Comparison of ENCODE assay signal across 15 cellular contexts in genomic region chr14:23360496-23360895, GRCh38. TPM values are rescaled to one million over a fixed set of nuclear protein-coding genes. Genes with fewer than 3 reads are reported as not detected.
A peak's percentile ranks its signal among the peaks of the same experiment; 100 is the strongest.
DNase-seq lines count a peak whose midpoint lies in the region; ATAC-seq and TF ChIP-seq lines count a peak whose summit lies in the region.
"Had no signal": no experiment of that assay in that cellular context is flagged by ENCODE, and none has a peak within 500 bp of the region (broad histone marks: within the 10 kb centered on the region; RNA-seq: fewer than 3 reads in every experiment).

No MANE protein-coding gene starts in this region.

- H3K36me3 ChIP-seq in IMR-90 (ENCODE audit: control insufficient read depth, insufficient read depth, low read length), result peaks cover 36% of the 10 kb centered on the region

- no peak overlapping the region for H2BK120ac ChIP-seq in IMR-90 (ENCODE audit: low read depth, low read length)

- H3K18ac ChIP-seq in IMR-90 (ENCODE audit: low read depth, low read length), result no peak overlapping the region

- no peak overlapping the region for H2BK5ac ChIP-seq in IMR-90 (ENCODE audit: low read depth, low read length, poor library complexity, severe bottlenecking)

- no peak overlapping the region for H3K56ac ChIP-seq in IMR-90 (ENCODE audit: extremely low read depth, insufficient read depth, low read length)

- peaks cover 11% of the 10 kb centered on the region; the same call in 1 of the 2 replicates for H3K9me1 ChIP-seq in IMR-90 (ENCODE audit: insufficient read depth, low read length)

- no peak overlapping the region for H3K4me3 ChIP-seq in AG04449 (ENCODE audit: low read depth, low read length)
- H3K4me3 ChIP-seq in IMR-90 (ENCODE audit: insufficient read depth, low read depth, low read length), result no peak overlapping the region

- H2AFZ ChIP-seq in IMR-90 (replicated peaks; ENCODE audit: low read length, poor library complexity), result no peak overlapping the region

- H3K27me3 ChIP-seq in IMR-90 (ENCODE audit: control insufficient read depth, insufficient read depth, low read length), result no peaks in the 10 kb centered on the region

- H2BK15ac ChIP-seq in IMR-90 (ENCODE audit: low read depth, low read length), result no peak overlapping the region

- no peak overlapping the region for H3K23ac ChIP-seq in IMR-90 (ENCODE audit: low read depth, low read length)

- peaks cover 4% of the 10 kb centered on the region for H3K4me1 ChIP-seq in IMR-90 (ENCODE audit: control insufficient read depth, insufficient read depth, low read length)

- no peak for ATAC-seq in IMR-90 (ENCODE audit: low read depth)
- ATAC-seq in GM18505 (IDR thresholded peaks at IDR 0.05; ENCODE audit: unreplicated experiment), result no peak
- no peak for ATAC-seq in GM18870 (IDR thresholded peaks at IDR 0.05; ENCODE audit: unreplicated experiment)

- CTCF ChIA-PET in AG04449 (lab: Yijun Ruan, JAX), result interaction anchor here (0.9 to 12.6 kb wide), 5 partner anchors 7 to 34 kb away, joined by 4 to 153 read pairs (median 25); partner anchors contain the start of genes CMTM5 and SLC22A17
- CTCF ChIA-PET in IMR-90 (lab: Yijun Ruan, JAX), result interaction anchor here (2.5 kb wide), 1 partner anchor 8 kb away, joined by 8 read pairs; the partner anchor contains the start of gene SLC22A17

- no peak overlapping the region for H2AK9ac ChIP-seq in IMR-90 (replicated peaks; ENCODE audit: low read depth, low read length, poor library complexity)

- H2AK5ac ChIP-seq in IMR-90 (ENCODE audit: low read depth, low read length), result no peak overlapping the region

- no peak overlapping the region for H3K4me2 ChIP-seq in IMR-90 (ENCODE audit: low read depth, low read length)

- H3K4ac ChIP-seq in IMR-90 (ENCODE audit: low read depth, low read length), result no peak overlapping the region

- no peak overlapping the region for H4K5ac ChIP-seq in IMR-90 (ENCODE audit: low read depth, low read length)

- dilution Hi-C loops in IMR-90 (cut with HindIII; ENCODE audit: low sequenced_read_pairs, unreplicated experiment), result no loop called here

- peaks cover 12% of the 10 kb centered on the region; the same call in 1 of the 2 replicates for H4K20me1 ChIP-seq in IMR-90 (ENCODE audit: insufficient read depth, low read length)

- no peak overlapping the region for H2BK20ac ChIP-seq in IMR-90 (ENCODE audit: low read depth, low read length)

- no peak overlapping the region for H4K91ac ChIP-seq in IMR-90 (ENCODE audit: insufficient read depth, low read depth, low read length)

- DNase-seq in AG04449 (ENCODE audit: low read depth, low spot score), result no peak
- DNase-seq in IMR-90, result no peak
- peak; percentile 88 for DNase-seq in mesenteric fat pad (ENCODE audit: low spot score)
- no peak for DNase-seq in SIG-M5 treated with dmso at 0.1 percent for 504 hours (lab: John Stamatoyannopoulos, UW; ENCODE audit: unreplicated experiment)
- DNase-seq in SW 1271 (lab: John Stamatoyannopoulos, UW), result no peak
- DNase-seq: activated B cell treated with CpG ODN at 0.5 μM for 24 hours; CD4-positive, CD25-positive, alpha-beta regulatory T cell; glutamatergic neuron; NCI-H2081; stimulated activated CD8-positive, alpha-beta memory T cell treated with anti-CD3 and anti-CD28 coated beads, Interleukin-4, amount 100 ng/mL, for 48 hours had no signal

- H3K14ac ChIP-seq in IMR-90 (replicated peaks; ENCODE audit: low read depth, low read length), result no peak overlapping the region

- TF ChIP-seq POLR2A in IMR-90 (IDR thresholded peaks at IDR 0.05; ENCODE audit: low read depth, low read length) (no peak), GM18505 (IDR thresholded peaks at IDR 0.05; ENCODE audit: borderline replicate concordance, extremely low read depth, insufficient read depth, insufficient read length) (no peak)

- peaks cover 13 to 37% of the 10 kb centered on the region in 2 experiments; a peak in 3 of 4 replicates for H3K79me1 ChIP-seq in IMR-90 (ENCODE audit: low read depth in 1 of 2, low read length in 2 of 2)

- POLR2A ChIA-PET in AG04449 (lab: Yijun Ruan, JAX), result no interaction called here
- POLR2A ChIA-PET in IMR-90 (lab: Charles Lee; ENCODE audit: unreplicated experiment), result interaction anchor here (0.6 kb wide), 1 partner anchor 109 kb away, joined by 3 read pairs; the partner anchor contains the start of gene NGDN

- no peaks in the 10 kb centered on the region for H3K9me3 ChIP-seq in IMR-90 (ENCODE audit: control insufficient read depth, insufficient read depth, low read length)

- no TSS peak for BruUV-seq in IMR-90 (replicated peaks; lab: Mats Ljungman, UMichigan)

- in situ Hi-C loops in IMR-90 (cut with MboI; ENCODE audit: low sequenced_read_pairs), result no loop called here

- 71% methylated on average over 9 of the region's 11 CpGs; no CpG with 5 or more reads in 1 of the 2 experiments for WGBS in IMR-90 (ENCODE audit: extremely low coverage in 2 of 2, insufficient read length in 1 of 2), 2 experiments

- intact Hi-C loops in IMR-90 (cut with micrococcal nuclease), result no loop called here

- H3K9ac ChIP-seq in IMR-90 (ENCODE audit: low read depth, low read length), result no peak overlapping the region

- H3K27ac ChIP-seq in IMR-90 (ENCODE audit: insufficient read depth, low read length) (no peak overlapping the region), cingulate gyrus (ENCODE audit: low read depth, low read length) (peak overlapping the region; percentile 89)

- TF ChIP-seq CTCF in AG04449 (IDR thresholded peaks at IDR 0.05; ENCODE audit: insufficient read depth, low read length, missing control alignments) (peak; percentile 4), IMR-90 (conservative IDR thresholded peaks at IDR 0.05; ENCODE audit: low read depth, low read length) (0 out of 2 replicates have a peak, but pooled peaks have one; percentile 9)

- H4K8ac ChIP-seq in IMR-90 (ENCODE audit: low read depth in 2 of 2, low read length in 2 of 2), result no peak overlapping the region

- TF ChIP-seq RAD21 in IMR-90 (IDR thresholded peaks at IDR 0.05; ENCODE audit: low read length), result no peak

TF ChIP-seq in IMR-90, 13 proteins besides CTCF, POLR2A, EP300 and RAD21:
- TF ChIP-seq MAFK (IDR thresholded peaks at IDR 0.05; ENCODE audit: low read depth, low read length) (no peak), MAZ (IDR thresholded peaks at IDR 0.05; ENCODE audit: borderline replicate concordance, low read depth, low read length) (no peak), NFE2L2 (IDR thresholded peaks at IDR 0.05; ENCODE audit: low read depth, low read length) (no peak), USF2 (IDR thresholded peaks at IDR 0.05; ENCODE audit: low read depth, low read length) (no peak), MXI1 (IDR thresholded peaks at IDR 0.05; ENCODE audit: borderline replicate concordance, low read depth, low read length) (no peak), CEBPB (IDR thresholded peaks at IDR 0.05; ENCODE audit: low read depth, low read length) (no peak), FOS (IDR thresholded peaks at IDR 0.05; ENCODE audit: low read depth, low read length) (no peak)

RNA-seq across cellular contexts. Expression of gene EFS, which starts 4.5 kb away (rescaled TPM):
- 2.2 and 2.5 TPM in 2 replicates for total RNA-seq in IMR-90 (2012; rRNA removed)
- 11.6 and 13.3 TPM in 2 replicates for polyA plus RNA-seq in IMR-90 (2012; rRNA removed)
- polyA plus RNA-seq in IMR-90 (2012; cell fraction: cytosol; rRNA removed), result 7.2 and 13.1 TPM in 2 replicates
- polyA plus RNA-seq in IMR-90 (2012; cell fraction: nucleus; rRNA removed; ENCODE audit: low replicate concordance), result 34.4 and 64.4 TPM in 2 replicates
- total RNA-seq in mesenteric fat pad, result 15.5 TPM
- total RNA-seq: activated B cell treated with CpG ODN at 0.5 μM for 24 hours; activated T-helper 1 cell treated with anti-CD3 and anti-CD28 coated beads, Interleukin-12 subunit alpha, Interleukin-12 subunit beta, Interleukin-2, Interleukin-4 antibody, amounts not matched to agents 30 ng/mL and 10 ng/mL and 1 ng/mL, durations not matched to agents 14 hours and 24 hours and 36 hours; CD4-positive, CD25-positive, alpha-beta regulatory T cell; HT1080 had no signal
- polyA plus RNA-seq: CD4-positive, CD25-positive, alpha-beta regulatory T cell had no signal

RNA-seq across cellular contexts. Expression of gene SLC22A17, which starts 7.8 kb away (rescaled TPM):
- total RNA-seq in IMR-90 (2012; rRNA removed), result 6.4 and 6.6 TPM in 2 replicates
- 35.6 and 36.0 TPM in 2 replicates for polyA plus RNA-seq in IMR-90 (2012; rRNA removed)
- polyA plus RNA-seq in IMR-90 (2012; cell fraction: cytosol; rRNA removed), result 17.0 and 43.1 TPM in 2 replicates
- polyA plus RNA-seq in IMR-90 (2012; cell fraction: nucleus; rRNA removed; ENCODE audit: low replicate concordance), result 161 and 357 TPM in 2 replicates
- 7.0 TPM for total RNA-seq in mesenteric fat pad

RNA-seq across cellular contexts. Expression of gene IL25, which starts 12.1 kb away (rescaled TPM):
- total RNA-seq in IMR-90 (2012; rRNA removed) (not detected in 2 replicates), mesenteric fat pad (not detected)
- not detected in 2 replicates for polyA plus RNA-seq in IMR-90 (2012; rRNA removed)
- polyA plus RNA-seq in IMR-90 (2012; cell fraction: cytosol; rRNA removed), result not detected in 2 replicates
- not detected in 2 replicates for polyA plus RNA-seq in IMR-90 (2012; cell fraction: nucleus; rRNA removed; ENCODE audit: low replicate concordance)
- total RNA-seq: activated B cell treated with CpG ODN at 0.5 μM for 24 hours; activated T-helper 1 cell treated with anti-CD3 and anti-CD28 coated beads, Interleukin-12 subunit alpha, Interleukin-12 subunit beta, Interleukin-2, Interleukin-4 antibody, amounts not matched to agents 30 ng/mL and 10 ng/mL and 1 ng/mL, durations not matched to agents 14 hours and 24 hours and 36 hours; CD4-positive, CD25-positive, alpha-beta regulatory T cell; HT1080 had no signal
- polyA plus RNA-seq: CD4-positive, CD25-positive, alpha-beta regulatory T cell had no signal

RNA-seq across cellular contexts. Expression of gene CMTM5, which starts 16.4 kb away (rescaled TPM):
- total RNA-seq in IMR-90 (2012; rRNA removed), result not detected in 2 replicates
- 0.07 and 0.11 TPM in 2 replicates for polyA plus RNA-seq in IMR-90 (2012; rRNA removed)
- polyA plus RNA-seq in IMR-90 (2012; cell fraction: cytosol; rRNA removed), result 0.27 TPM in 1 of 2 replicates, not detected in the other
- 0.23 and 0.30 TPM in 2 replicates for polyA plus RNA-seq in IMR-90 (2012; cell fraction: nucleus; rRNA removed; ENCODE audit: low replicate concordance)
- not detected for total RNA-seq in mesenteric fat pad
- total RNA-seq: activated B cell treated with CpG ODN at 0.5 μM for 24 hours; activated T-helper 1 cell treated with anti-CD3 and anti-CD28 coated beads, Interleukin-12 subunit alpha, Interleukin-12 subunit beta, Interleukin-2, Interleukin-4 antibody, amounts not matched to agents 30 ng/mL and 10 ng/mL and 1 ng/mL, durations not matched to agents 14 hours and 24 hours and 36 hours had no signal
- polyA plus RNA-seq: CD4-positive, CD25-positive, alpha-beta regulatory T cell had no signal

RNA-seq across cellular contexts. Expression of gene PABPN1, which starts 39.2 kb away (rescaled TPM):
- total RNA-seq in IMR-90 (2012; rRNA removed) (74.4 and 104 TPM in 2 replicates), mesenteric fat pad (129 TPM)
- polyA plus RNA-seq in IMR-90 (2012; rRNA removed), result 192 and 211 TPM in 2 replicates
- polyA plus RNA-seq in IMR-90 (2012; cell fraction: cytosol; rRNA removed), result 68.9 and 112 TPM in 2 replicates
- polyA plus RNA-seq in IMR-90 (2012; cell fraction: nucleus; rRNA removed; ENCODE audit: low replicate concordance), result 620 and 1,496 TPM in 2 replicates
